In the genomic region with DNA sequence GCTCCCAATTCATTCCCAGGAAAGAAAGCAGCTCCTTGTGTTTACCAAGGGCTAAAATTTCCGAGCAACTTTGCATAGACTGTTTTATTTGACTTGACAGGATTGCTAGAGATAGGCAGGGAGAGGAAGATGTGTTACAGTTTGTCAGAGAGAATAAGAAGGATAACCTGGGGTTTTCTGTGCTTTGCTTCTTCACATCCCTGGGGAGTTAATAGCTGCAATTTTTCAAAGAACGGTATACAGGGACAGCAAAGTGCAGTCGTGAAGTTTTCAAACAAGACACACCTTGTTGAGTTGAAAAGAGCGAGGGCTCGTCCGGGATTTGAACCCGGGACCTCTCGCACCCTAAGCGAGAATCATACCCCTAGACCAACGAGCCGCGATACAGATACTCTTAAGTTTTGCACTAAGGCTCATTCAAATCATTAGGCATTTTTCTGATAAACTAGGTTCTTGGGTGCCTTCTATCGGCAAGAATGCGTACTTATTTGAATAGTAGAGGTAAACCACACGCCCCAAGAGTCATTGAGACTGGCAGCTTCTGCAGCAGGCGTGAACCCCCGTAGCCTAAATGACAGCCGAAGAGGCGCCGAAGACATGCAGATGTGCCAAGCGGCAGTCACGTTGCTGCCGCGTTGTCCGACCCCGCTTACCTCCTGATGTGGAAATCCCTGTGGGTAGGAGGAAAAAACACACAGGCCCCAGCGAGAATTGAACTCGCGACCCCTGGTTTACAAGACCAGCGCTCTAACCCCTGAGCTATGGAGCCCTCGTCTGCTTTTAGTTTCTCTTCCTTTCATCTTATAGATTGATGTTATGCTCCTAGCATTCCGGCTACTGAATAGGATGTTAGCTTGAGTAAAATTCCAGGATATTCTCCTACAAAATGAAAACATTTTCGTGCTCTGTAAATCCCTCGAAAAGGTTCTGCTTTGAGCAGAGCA, we compare ENCODE assay signal across 8 cellular contexts. TPM values are rescaled to one million over a fixed set of nuclear protein-coding genes. Genes with fewer than 3 reads are reported as not detected.
DNase-seq lines count a peak whose midpoint lies in the region; ATAC-seq and TF ChIP-seq lines count a peak whose summit lies in the region.

No MANE protein-coding gene starts in this region.

- no peaks in the 10 kb centered on the region for H3K36me3 Mint-ChIP-seq in WTC11
- peaks cover under 1% of the 10 kb centered on the region for H3K36me3 Mint-ChIP-seq in central memory CD8-positive, alpha-beta T cell (ENCODE audit: insufficient read depth)

- peaks cover 11% of the 10 kb centered on the region for H3K4me1 Mint-ChIP-seq in WTC11
- peaks cover 6% of the 10 kb centered on the region for H3K4me1 Mint-ChIP-seq in central memory CD8-positive, alpha-beta T cell

- TF ChIP-seq CTCF in WTC11 (IDR thresholded peaks at IDR 0.05): peak; percentile 72

- DNase-seq in AG08395 (ENCODE audit: low spot score) (peak; percentile 88), NCI-H2196 treated with DMSO at 0.1 percent for 48 hours (lab: John Stamatoyannopoulos, UW; ENCODE audit: unreplicated experiment) (peak; percentile 83), WTC11 (ENCODE audit: low spot score) (peak; percentile 83), islet precursor cell (peak; percentile 98)
- DNase-seq in central memory CD8-positive, alpha-beta T cell (ENCODE audit: low spot score in 2 of 2): peak; percentile 72 to 84
- DNase-seq in stimulated activated CD4-positive, alpha-beta T cell treated with anti-CD3 and anti-CD28 coated beads, Interleukin-12 subunit alpha, Interleukin-12 subunit beta, amount 100 ng/mL, for 4 hours: peak; percentile 82

- POLR2A ChIA-PET in WTC11 (lab: Charles Lee): interaction anchor here (0.8 to 1.6 kb wide), 5 partner anchors 10 to 281 kb away, joined by 3 to 7 read pairs (median 4); a partner anchor contains a TSS

- H3K9me3 Mint-ChIP-seq in WTC11: no peaks in the 10 kb centered on the region
- H3K9me3 Mint-ChIP-seq in central memory CD8-positive, alpha-beta T cell: no peaks in the 10 kb centered on the region

- CTCF ChIA-PET in WTC11 (lab: Charles Lee): interaction anchor here (0.6 to 3.0 kb wide), 30 partner anchors 9 to 285 kb away, joined by 3 to 26 read pairs (median 4); a partner anchor contains a TSS

- H3K27ac Mint-ChIP-seq in WTC11: no peak overlapping the region
- no peak overlapping the region for H3K27ac Mint-ChIP-seq in central memory CD8-positive, alpha-beta T cell (ENCODE audit: low read depth)

- ATAC-seq in GM18870 (IDR thresholded peaks at IDR 0.05; ENCODE audit: unreplicated experiment): peak; percentile 64
- ATAC-seq in HG03139 (IDR thresholded peaks at IDR 0.05; ENCODE audit: unreplicated experiment): peak; percentile 51
- peak; percentile 82 for ATAC-seq in WTC11
- peak; percentile 84 for ATAC-seq in central memory CD8-positive, alpha-beta T cell (replicated peaks; ENCODE audit: extremely low read depth, poor library complexity, severe bottlenecking)

- no peaks in the 10 kb centered on the region for H3K27me3 Mint-ChIP-seq in WTC11 (ENCODE audit: low read depth)
- no peaks in the 10 kb centered on the region for H3K27me3 Mint-ChIP-seq in central memory CD8-positive, alpha-beta T cell

- H3K4me3 Mint-ChIP-seq in WTC11: no peak overlapping the region
- H3K4me3 Mint-ChIP-seq in central memory CD8-positive, alpha-beta T cell: no peak overlapping the region

TF ChIP-seq in WTC11, 78 proteins besides CTCF, POLR2A, EP300 and RAD21 (continues in another document):
- TF ChIP-seq EMX1 (CRISPR knock-in tag; IDR thresholded peaks at IDR 0.05) (peak; percentile 58; the same call in 1 of the 2 replicates), CREB1 (CRISPR knock-in tag; IDR thresholded peaks at IDR 0.05) (no peak), TP53 (CRISPR knock-in tag; IDR thresholded peaks at IDR 0.05) (0 out of 2 replicates have a peak, but pooled peaks have one; percentile 27), SP1 (CRISPR knock-in tag; conservative IDR thresholded peaks at IDR 0.05) (peak; percentile 51; the same call in 1 of the 2 replicates), TEAD1 (CRISPR knock-in tag; IDR thresholded peaks at IDR 0.05) (peak; percentile 97; the same call in 1 of the 2 replicates), ZNF121 (CRISPR knock-in tag; IDR thresholded peaks at IDR 0.05) (no peak), JUN (CRISPR knock-in tag; IDR thresholded peaks at IDR 0.05) (peak; percentile 23; the same call in 1 of the 2 replicates)
- TF ChIP-seq, protein P1, sequence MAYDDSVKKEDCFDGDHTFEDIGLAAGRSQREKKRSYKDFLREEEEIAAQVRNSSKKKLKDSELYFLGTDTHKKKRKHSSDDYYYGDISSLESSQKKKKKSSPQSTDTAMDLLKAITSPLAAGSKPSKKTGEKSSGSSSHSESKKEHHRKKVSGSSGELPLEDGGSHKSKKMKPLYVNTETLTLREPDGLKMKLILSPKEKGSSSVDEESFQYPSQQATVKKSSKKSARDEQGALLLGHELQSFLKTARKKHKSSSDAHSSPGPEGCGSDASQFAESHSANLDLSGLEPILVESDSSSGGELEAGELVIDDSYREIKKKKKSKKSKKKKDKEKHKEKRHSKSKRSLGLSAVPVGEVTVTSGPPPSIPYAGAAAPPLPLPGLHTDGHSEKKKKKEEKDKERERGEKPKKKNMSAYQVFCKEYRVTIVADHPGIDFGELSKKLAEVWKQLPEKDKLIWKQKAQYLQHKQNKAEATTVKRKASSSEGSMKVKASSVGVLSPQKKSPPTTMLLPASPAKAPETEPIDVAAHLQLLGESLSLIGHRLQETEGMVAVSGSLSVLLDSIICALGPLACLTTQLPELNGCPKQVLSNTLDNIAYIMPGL (CRISPR knock-in tag; IDR thresholded peaks at IDR 0.05): peak; percentile 94
- TF ChIP-seq, protein P2, sequence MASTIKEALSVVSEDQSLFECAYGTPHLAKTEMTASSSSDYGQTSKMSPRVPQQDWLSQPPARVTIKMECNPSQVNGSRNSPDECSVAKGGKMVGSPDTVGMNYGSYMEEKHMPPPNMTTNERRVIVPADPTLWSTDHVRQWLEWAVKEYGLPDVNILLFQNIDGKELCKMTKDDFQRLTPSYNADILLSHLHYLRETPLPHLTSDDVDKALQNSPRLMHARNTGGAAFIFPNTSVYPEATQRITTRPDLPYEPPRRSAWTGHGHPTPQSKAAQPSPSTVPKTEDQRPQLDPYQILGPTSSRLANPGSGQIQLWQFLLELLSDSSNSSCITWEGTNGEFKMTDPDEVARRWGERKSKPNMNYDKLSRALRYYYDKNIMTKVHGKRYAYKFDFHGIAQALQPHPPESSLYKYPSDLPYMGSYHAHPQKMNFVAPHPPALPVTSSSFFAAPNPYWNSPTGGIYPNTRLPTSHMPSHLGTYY (CRISPR knock-in tag; IDR thresholded peaks at IDR 0.05): peak; percentile 81; the same call in 1 of the 2 replicates
- TF ChIP-seq, protein P3, sequence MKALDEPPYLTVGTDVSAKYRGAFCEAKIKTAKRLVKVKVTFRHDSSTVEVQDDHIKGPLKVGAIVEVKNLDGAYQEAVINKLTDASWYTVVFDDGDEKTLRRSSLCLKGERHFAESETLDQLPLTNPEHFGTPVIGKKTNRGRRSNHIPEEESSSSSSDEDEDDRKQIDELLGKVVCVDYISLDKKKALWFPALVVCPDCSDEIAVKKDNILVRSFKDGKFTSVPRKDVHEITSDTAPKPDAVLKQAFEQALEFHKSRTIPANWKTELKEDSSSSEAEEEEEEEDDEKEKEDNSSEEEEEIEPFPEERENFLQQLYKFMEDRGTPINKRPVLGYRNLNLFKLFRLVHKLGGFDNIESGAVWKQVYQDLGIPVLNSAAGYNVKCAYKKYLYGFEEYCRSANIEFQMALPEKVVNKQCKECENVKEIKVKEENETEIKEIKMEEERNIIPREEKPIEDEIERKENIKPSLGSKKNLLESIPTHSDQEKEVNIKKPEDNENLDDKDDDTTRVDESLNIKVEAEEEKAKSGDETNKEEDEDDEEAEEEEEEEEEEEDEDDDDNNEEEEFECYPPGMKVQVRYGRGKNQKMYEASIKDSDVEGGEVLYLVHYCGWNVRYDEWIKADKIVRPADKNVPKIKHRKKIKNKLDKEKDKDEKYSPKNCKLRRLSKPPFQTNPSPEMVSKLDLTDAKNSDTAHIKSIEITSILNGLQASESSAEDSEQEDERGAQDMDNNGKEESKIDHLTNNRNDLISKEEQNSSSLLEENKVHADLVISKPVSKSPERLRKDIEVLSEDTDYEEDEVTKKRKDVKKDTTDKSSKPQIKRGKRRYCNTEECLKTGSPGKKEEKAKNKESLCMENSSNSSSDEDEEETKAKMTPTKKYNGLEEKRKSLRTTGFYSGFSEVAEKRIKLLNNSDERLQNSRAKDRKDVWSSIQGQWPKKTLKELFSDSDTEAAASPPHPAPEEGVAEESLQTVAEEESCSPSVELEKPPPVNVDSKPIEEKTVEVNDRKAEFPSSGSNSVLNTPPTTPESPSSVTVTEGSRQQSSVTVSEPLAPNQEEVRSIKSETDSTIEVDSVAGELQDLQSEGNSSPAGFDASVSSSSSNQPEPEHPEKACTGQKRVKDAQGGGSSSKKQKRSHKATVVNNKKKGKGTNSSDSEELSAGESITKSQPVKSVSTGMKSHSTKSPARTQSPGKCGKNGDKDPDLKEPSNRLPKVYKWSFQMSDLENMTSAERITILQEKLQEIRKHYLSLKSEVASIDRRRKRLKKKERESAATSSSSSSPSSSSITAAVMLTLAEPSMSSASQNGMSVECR (CRISPR knock-in tag; IDR thresholded peaks at IDR 0.05; ENCODE audit: borderline replicate concordance): peak; percentile 15; the same call in 1 of the 2 replicates
- TF ChIP-seq, protein P4, sequence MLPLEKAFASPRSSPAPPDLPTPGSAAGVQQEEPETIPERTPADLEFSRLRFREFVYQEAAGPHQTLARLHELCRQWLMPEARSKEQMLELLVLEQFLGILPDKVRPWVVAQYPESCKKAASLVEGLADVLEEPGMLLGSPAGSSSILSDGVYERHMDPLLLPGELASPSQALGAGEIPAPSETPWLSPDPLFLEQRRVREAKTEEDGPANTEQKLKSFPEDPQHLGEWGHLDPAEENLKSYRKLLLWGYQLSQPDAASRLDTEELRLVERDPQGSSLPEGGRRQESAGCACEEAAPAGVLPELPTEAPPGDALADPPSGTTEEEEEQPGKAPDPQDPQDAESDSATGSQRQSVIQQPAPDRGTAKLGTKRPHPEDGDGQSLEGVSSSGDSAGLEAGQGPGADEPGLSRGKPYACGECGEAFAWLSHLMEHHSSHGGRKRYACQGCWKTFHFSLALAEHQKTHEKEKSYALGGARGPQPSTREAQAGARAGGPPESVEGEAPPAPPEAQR (CRISPR knock-in tag; IDR thresholded peaks at IDR 0.05): no peak

RNA-seq across cellular contexts. Expression of a gene that starts 22.2 kb away (rescaled TPM):
- total RNA-seq in WTC11 (2021): not detected in 3 replicates

RNA-seq across cellular contexts. Expression of a gene that starts 25.6 kb away (rescaled TPM):
- total RNA-seq in WTC11 (2021): not detected in 3 replicates

RNA-seq across cellular contexts. Expression of a gene that starts 28.1 kb away (rescaled TPM):
- total RNA-seq in WTC11 (2021): not detected in 3 replicates

RNA-seq across cellular contexts. Expression of a gene that starts 52.5 kb away (rescaled TPM):
- 0.14 TPM in 1 of 3 replicates, not detected in the others for total RNA-seq in WTC11 (2021)

Comparison
In these comparisons a context has a peak if more than half of its experiments do, and no peak if none do; other contexts are left out.
1. Peak in every context shown above with its lines: DNase-seq and ATAC-seq.